In the genomic region with DNA sequence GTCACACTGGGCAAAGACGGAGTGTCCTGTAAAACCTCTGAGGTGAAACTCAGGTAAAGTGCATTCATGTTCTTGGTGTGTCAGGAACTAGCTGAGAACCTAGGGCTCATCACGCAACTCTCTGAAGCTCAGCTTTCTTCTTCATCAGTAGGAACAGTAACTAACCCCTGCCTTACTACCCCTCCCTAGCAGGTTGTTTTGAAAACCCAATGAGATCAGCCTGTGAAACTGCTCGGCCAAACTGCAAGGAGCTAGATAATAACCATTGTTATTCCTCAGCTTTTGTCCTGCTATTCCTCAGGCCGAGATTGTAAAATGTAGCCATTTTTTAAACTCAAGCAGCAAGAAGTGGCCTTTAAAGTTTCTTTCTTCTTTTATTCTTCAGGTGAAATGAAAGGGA, we compare ENCODE assay signal across 21 cellular contexts.
"Had no signal": no experiment of that assay in that cellular context is flagged by ENCODE, and none has a peak within 500 bp of the region (broad histone marks: within the 10 kb centered on the region; RNA-seq: fewer than 3 reads in every experiment).

No MANE protein-coding gene starts in this region.

- H3K4me2 ChIP-seq: SK-N-SH had no signal

- ATAC-seq: HepG2, Panc1 had no signal

- H3K4me3 ChIP-seq: MG63 had no signal

- DNase-seq: IMR-90, Karpas-422, KG1, MG63, NCI-H1092, NCI-H1105 treated with DMSO at 0.1 percent for 48 hours, NCI-H1417 treated with DMSO at 0.1 percent for 48 hours, NCI-H1694 treated with DMSO at 0.1 percent for 48 hours, NCI-H1930, NCI-H2081, NCI-H2107, NCI-H2227 treated with DMSO at 0.1 percent for 48 hours, NCI-H510A, NCI-H524 treated with DMSO at 0.1 percent for 48 hours, NCI-H774, SHP77, SK-N-SH, SW 1271 had no signal

- H3K9ac ChIP-seq: SK-N-SH had no signal

- H3K9me3 ChIP-seq: MG63, SK-N-SH had no signal

- H3K27ac ChIP-seq: RWPE1 had no signal

- H3K36me3 ChIP-seq: MG63 had no signal

- FAIRE-seq: HepG2 had no signal
